Comparison of ENCODE assay signal across 1 cellular context in genomic region chr2:98623657-98624056, GRCh38.
TF ChIP-seq lines count a peak whose summit lies in the region.

No MANE protein-coding gene starts in this region.

TF ChIP-seq in HEK293T, 16 proteins besides CTCF, POLR2A, EP300 and RAD21 (continued from another document):
- TF ChIP-seq BHLHE40 (IDR thresholded peaks at IDR 0.05; ENCODE audit: borderline replicate concordance) = no peak
- no peak for TF ChIP-seq FOXM1 (IDR thresholded peaks at IDR 0.05; ENCODE audit: borderline replicate concordance)
- TF ChIP-seq SUZ12 (IDR thresholded peaks at IDR 0.05) = no peak
- TF ChIP-seq ARNT (IDR thresholded peaks at IDR 0.05) = no peak
